ENCODE assay signal across 21 cellular contexts in the genomic region with DNA sequence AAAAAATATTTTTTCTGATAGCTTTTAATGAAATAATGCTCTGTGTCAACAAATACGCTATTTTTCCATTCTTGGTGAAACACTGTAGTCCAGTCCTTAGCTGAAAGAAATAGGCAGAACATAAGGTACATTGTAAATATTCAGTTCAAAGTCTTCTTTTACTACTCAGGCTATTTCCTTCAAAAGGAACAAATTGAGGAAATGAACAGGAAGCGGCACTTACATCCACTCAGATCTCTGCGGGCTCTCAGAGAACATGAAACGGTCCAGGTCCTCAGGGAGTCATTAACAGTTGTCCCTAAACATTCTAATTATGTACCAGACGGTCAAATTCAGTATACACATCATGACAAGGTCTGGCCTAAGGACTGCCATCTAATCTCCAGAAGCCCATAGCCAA.
DNase-seq lines count a peak whose midpoint lies in the region; ATAC-seq and TF ChIP-seq lines count a peak whose summit lies in the region.
"Had no signal": no experiment of that assay in that cellular context is flagged by ENCODE, and none has a peak within 500 bp of the region (broad histone marks: within the 10 kb centered on the region; RNA-seq: fewer than 3 reads in every experiment).

No MANE protein-coding gene starts in this region.

- no peaks in the 10 kb centered on the region for H4K20me1 ChIP-seq in BLaER1 treated with 17β-estradiol and CSF1 and Interleukin-3, amounts not matched to agents 10 nM and 100 nM

- no peaks in the 10 kb centered on the region for H3K27me3 ChIP-seq in BLaER1 treated with 17β-estradiol and CSF1 and Interleukin-3, amounts not matched to agents 10 nM and 100 nM
- H3K27me3 ChIP-seq in left ventricle myocardium inferior (ENCODE audit: low read depth) = no peaks in the 10 kb centered on the region

- peaks cover 0 to 21% (median 5%) of the 10 kb centered on the region in 11 experiments; a peak in 11 of 22 replicates for H3K9me3 ChIP-seq in BLaER1 treated with 17β-estradiol and CSF1 and Interleukin-3, amounts not matched to agents 10 nM and 100 nM (replicated peaks in 1 of 11)
- no peaks in the 10 kb centered on the region for H3K9me3 ChIP-seq in mucosa of descending colon
- H3K9me3 ChIP-seq in left ventricle myocardium inferior (replicated peaks) = no peaks in the 10 kb centered on the region
- H3K9me3 ChIP-seq: A549 had no signal

- ATAC-seq in mucosa of descending colon = peak; percentile 83
- ATAC-seq: A549, HCT116, HepG2 had no signal

- H3K4me3 ChIP-seq in BLaER1 treated with 17β-estradiol and CSF1 and Interleukin-3, amounts not matched to agents 10 nM and 100 nM = no peak overlapping the region
- H3K4me3 ChIP-seq in mucosa of descending colon (no peak overlapping the region), left ventricle myocardium inferior (no peak overlapping the region)
- H3K4me3 ChIP-seq: A549 had no signal

- peak overlapping the region in 6 of 11 experiments; percentile 40 to 74 (median 52); a peak in 12 of 22 replicates for H3K4me2 ChIP-seq in BLaER1 treated with 17β-estradiol and CSF1 and Interleukin-3, amounts not matched to agents 10 nM and 100 nM
- H3K4me2 ChIP-seq: A549 had no signal

- H3K4me1 ChIP-seq in BLaER1 treated with 17β-estradiol and CSF1 and Interleukin-3, amounts not matched to agents 10 nM and 100 nM = peaks cover 0 to 31% (median 13%) of the 10 kb centered on the region in 10 experiments; a peak in 11 of 20 replicates
- H3K4me1 ChIP-seq in mucosa of descending colon (ENCODE audit: low read depth) = no peaks in the 10 kb centered on the region
- H3K4me1 ChIP-seq in left ventricle myocardium inferior = no peaks in the 10 kb centered on the region
- H3K4me1 ChIP-seq: A549 had no signal

- H3K27ac ChIP-seq in BLaER1 treated with 17β-estradiol and CSF1 and Interleukin-3, amounts not matched to agents 10 nM and 100 nM = no peak overlapping the region
- H3K27ac ChIP-seq in left ventricle myocardium inferior (replicated peaks) = no peak overlapping the region
- H3K27ac ChIP-seq: 22Rv1, A549 had no signal

- TF ChIP-seq CTCF in mucosa of descending colon (IDR thresholded peaks at IDR 0.05) (no peak), left ventricle myocardium inferior (IDR thresholded peaks at IDR 0.05; ENCODE audit: borderline replicate concordance) (no peak)

- no peak overlapping the region for H3K9ac ChIP-seq in BLaER1 treated with 17β-estradiol and CSF1 and Interleukin-3, amounts not matched to agents 10 nM and 100 nM

- intact Hi-C loops in mucosa of descending colon (cut with DNase I, micrococcal nuclease) = no loop called here
- intact Hi-C loops in left ventricle myocardium inferior (cut with micrococcal nuclease) = no loop called here

- H3K36me3 ChIP-seq in BLaER1 treated with 17β-estradiol and CSF1 and Interleukin-3, amounts not matched to agents 10 nM and 100 nM = peaks cover 4 to 68% (median 21%) of the 10 kb centered on the region in 11 experiments; a peak in 18 of 22 replicates
- H3K36me3 ChIP-seq in mucosa of descending colon (ENCODE audit: low read depth) (no peaks in the 10 kb centered on the region), left ventricle myocardium inferior (peaks cover 11% of the 10 kb centered on the region)

- peak; percentile 30 for DNase-seq in DMS153 (lab: John Stamatoyannopoulos, UW)
- no peak for DNase-seq in DMS153 treated with DMSO at 0.1 percent for 48 hours (lab: John Stamatoyannopoulos, UW; ENCODE audit: unreplicated experiment)
- DNase-seq in NCI-H69 (lab: John Stamatoyannopoulos, UW) = peak; percentile 69
- peak in 1 of 3 donors; percentile 5 for DNase-seq in mucosa of descending colon
- no peak for DNase-seq in left ventricle myocardium inferior
- DNase-seq in HUDEP-2 (lab: John Stamatoyannopoulos, UW; ENCODE audit: unreplicated experiment in 76 of 76) = no peak
- no peak for DNase-seq in kidney glomerular epithelial cell (lab: John Stamatoyannopoulos, UW)
- DNase-seq: C1 segment of cervical spinal cord; CD4-positive, CD25-positive, alpha-beta regulatory T cell; CD8-positive, alpha-beta memory T cell; COR-L47; DMS 273 treated with DMSO at 0.1 percent for 48 hours; DMS79; GDM1; GOT3; H7 had no signal

Comparison
In these comparisons a context has a peak if more than half of its experiments do, and no peak if none do; other contexts are left out.
1. DNase-seq: peak in DMS153 (single experiment) and NCI-H69 (single experiment); none in DMS153 treated with DMSO at 0.1 percent for 48 hours (single experiment), left ventricle myocardium inferior (single experiment), HUDEP-2 (0 of 76) and kidney glomerular epithelial cell (single experiment).